ENCODE assay signal across 8 cellular contexts in the genomic region with DNA sequence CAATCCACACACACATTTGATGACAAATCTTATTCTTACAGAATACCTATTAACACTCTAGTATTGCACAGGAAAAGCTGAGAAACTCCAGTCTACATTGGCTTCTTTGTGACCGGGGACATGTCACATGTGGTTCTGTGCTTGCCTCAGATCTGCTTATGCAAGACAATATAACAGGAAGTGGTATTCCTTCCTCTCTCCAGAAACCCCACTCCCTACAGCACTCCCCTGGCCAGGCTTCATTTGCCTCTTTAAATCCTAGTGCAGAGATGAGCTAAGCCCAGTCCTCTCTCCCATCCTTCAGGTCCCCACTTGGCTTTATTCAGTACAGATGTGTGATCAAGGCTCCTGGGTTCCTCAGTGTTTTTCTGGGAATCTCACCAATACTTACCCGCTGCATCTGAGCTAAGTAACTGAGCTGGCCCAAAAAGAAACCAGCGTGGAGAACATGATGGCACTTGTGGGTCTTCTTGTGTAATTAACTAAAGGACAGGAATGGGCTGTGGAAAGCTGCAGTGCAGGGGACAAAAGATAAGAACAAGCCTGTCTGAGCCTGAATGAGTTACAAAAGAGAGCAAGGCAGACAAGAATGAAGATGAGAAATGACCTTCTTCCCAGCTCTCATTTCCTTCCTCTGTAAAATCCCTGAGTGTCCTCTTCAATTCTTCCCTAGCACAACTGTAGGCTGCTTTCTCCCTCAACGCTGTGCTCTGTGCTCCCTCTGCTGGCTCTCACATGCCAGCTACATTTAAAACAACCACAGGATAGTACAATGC.
DNase-seq lines count a peak whose midpoint lies in the region; ATAC-seq and TF ChIP-seq lines count a peak whose summit lies in the region.

No MANE protein-coding gene starts in this region.

- no peak overlapping the region for H3K4me3 Mint-ChIP-seq in CD8-positive, alpha-beta T cell

- H3K9me3 ChIP-seq in CD8-positive, alpha-beta T cell (ENCODE audit: low read length): no peaks in the 10 kb centered on the region
- no peaks in the 10 kb centered on the region for H3K9me3 ChIP-seq in thymus (ENCODE audit: control insufficient read depth)

- no peak overlapping the region for H3K4me3 ChIP-seq in CD8-positive, alpha-beta T cell (ENCODE audit: low read depth, low read length)
- no peak overlapping the region for H3K4me3 ChIP-seq in thymus (ENCODE audit: low read length)

- peaks cover 11% of the 10 kb centered on the region for H3K4me1 ChIP-seq in CD8-positive, alpha-beta T cell (ENCODE audit: insufficient read depth, low read length)
- no peaks in the 10 kb centered on the region for H3K4me1 ChIP-seq in thymus (ENCODE audit: control insufficient read depth, insufficient read depth, low read length)

- peak in 6 of 7 experiments; percentile 15 to 61 (median 36) for DNase-seq in CD8-positive, alpha-beta T cell
- peak; percentile 30 for DNase-seq in GM19240 (ENCODE audit: insufficient read length, low spot score)
- peak; percentile 57 for DNase-seq in NCI-H69 (lab: John Stamatoyannopoulos, UW)
- DNase-seq in activated CD4-positive, alpha-beta T cell treated with anti-CD3 and anti-CD28 coated beads, Interleukin-2, amount 50 U/mL, for 48 hours: peak; percentile 25 to 50
- DNase-seq in epithelial cell of prostate (ENCODE audit: low read depth, low spot score): no peak
- peak; percentile 62 for DNase-seq in mucosa of gallbladder (ENCODE audit: low spot score)

- 31% methylated on average over 4 of the region's 4 CpGs for WGBS in thymus

- no peaks in the 10 kb centered on the region for H3K36me3 ChIP-seq in CD8-positive, alpha-beta T cell (ENCODE audit: insufficient read depth, low read length)
- H3K36me3 ChIP-seq in thymus (ENCODE audit: control insufficient read depth, insufficient read depth): no peaks in the 10 kb centered on the region

- H3K4me1 Mint-ChIP-seq in CD8-positive, alpha-beta T cell (ENCODE audit: low read depth): peaks cover 16% of the 10 kb centered on the region

- ATAC-seq in CD8-positive, alpha-beta T cell: peak; percentile 94
- peak; percentile 80 for ATAC-seq in HG03521 (IDR thresholded peaks at IDR 0.05; ENCODE audit: unreplicated experiment)

- H3K27ac ChIP-seq in CD8-positive, alpha-beta T cell (ENCODE audit: low read depth, low read length): no peak overlapping the region
- H3K27ac ChIP-seq in epithelial cell of prostate (peak overlapping the region; percentile 34), thymus (ENCODE audit: low read depth) (peak overlapping the region; percentile 36)

- H3K27me3 Mint-ChIP-seq in CD8-positive, alpha-beta T cell (ENCODE audit: low read depth): peaks cover 6% of the 10 kb centered on the region

- CTCF ChIA-PET in CD8-positive, alpha-beta T cell (lab: Charles Lee): interaction anchor here (0.6 to 3.7 kb wide), 40 partner anchors 9 to 867 kb away, joined by 3 to 36 read pairs (median 4); a partner anchor contains a TSS

- no peaks in the 10 kb centered on the region for H3K9me3 Mint-ChIP-seq in CD8-positive, alpha-beta T cell

- H3K36me3 Mint-ChIP-seq in CD8-positive, alpha-beta T cell: no peaks in the 10 kb centered on the region

- POLR2A ChIA-PET in CD8-positive, alpha-beta T cell (lab: Charles Lee): interaction anchor here (0.7 to 1.1 kb wide), 4 partner anchors 12 to 161 kb away, joined by 3 to 4 read pairs (median 4); no protein-coding TSS in a partner anchor

- peak; percentile 79 for TF ChIP-seq CTCF in CD8-positive, alpha-beta T cell (IDR thresholded peaks at IDR 0.05)

- H3K27ac Mint-ChIP-seq in CD8-positive, alpha-beta T cell: no peak overlapping the region

- no peaks in the 10 kb centered on the region for H3K27me3 ChIP-seq in CD8-positive, alpha-beta T cell (ENCODE audit: insufficient read depth, low read length)
- H3K27me3 ChIP-seq in thymus (ENCODE audit: control insufficient read depth, insufficient read depth): no peaks in the 10 kb centered on the region

- intact Hi-C loops in CD8-positive, alpha-beta T cell (cut with DNase I, micrococcal nuclease): loop anchor here (1.0 to 10.0 kb wide), 11 partner anchors 56 to 864 kb away; no protein-coding TSS in a partner anchor
